1 cellular context compared by ENCODE assay signal in the genomic region with DNA sequence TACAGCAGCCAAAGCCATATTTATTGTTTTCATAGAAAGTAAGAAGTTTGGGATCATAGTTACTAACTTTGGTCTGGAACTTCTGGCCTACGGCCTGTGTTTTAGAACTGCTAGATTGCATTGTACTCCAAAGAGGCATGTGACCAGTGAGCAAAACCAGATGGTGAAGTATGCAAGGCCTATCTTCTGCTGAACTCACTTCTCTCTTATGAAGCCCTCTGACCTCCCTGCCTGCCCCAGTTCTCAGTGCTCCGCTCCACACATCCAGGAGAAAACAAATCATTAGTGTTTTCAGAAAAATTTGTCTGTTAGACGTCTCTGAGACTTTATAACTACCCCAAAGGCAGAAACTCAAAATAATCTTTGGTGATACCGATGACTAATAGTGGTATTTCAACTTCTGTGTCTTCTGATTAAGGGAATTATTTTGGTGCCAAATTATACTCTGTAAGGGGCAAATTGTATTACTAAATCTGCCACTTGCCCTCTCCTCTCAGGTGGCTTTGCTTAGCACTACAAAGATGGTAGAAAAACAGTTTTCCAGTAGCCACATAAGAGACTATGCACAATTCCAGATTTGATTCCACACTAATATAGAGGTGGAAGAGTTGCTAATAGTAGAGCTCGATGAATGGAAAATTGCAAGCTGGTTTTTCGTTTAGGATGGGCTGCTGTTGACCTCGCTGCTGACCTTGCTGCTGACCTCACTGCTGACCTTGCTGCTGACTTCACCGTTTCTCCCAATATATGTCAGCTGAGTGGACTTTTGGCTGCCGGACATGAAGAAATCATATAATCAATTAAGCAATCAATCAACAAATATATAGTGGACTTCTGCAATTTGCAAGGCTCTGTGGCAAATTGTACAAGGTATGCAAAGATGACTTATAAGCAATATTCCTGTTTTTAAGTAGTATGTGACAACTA.
TF ChIP-seq lines count a peak whose summit lies in the region.

No MANE protein-coding gene starts in this region.

TF ChIP-seq in GM23338, 12 proteins besides CTCF, POLR2A, EP300 and RAD21 (continued from another document):
- no peak for TF ChIP-seq POLR2AphosphoS5 (IDR thresholded peaks at IDR 0.05; ENCODE audit: low read depth)
